Comparison of ENCODE assay signal across 1 cellular context in genomic region chr6:43575772-43576551, GRCh38.
TF ChIP-seq lines count a peak whose summit lies in the region.

TSS of gene POLH (plus strand) at chr6:43576185. CDS start at chr6:43582320, 6,135 bp downstream.
TSS of gene XPO5 (minus strand) at chr6:43576038. CDS start at chr6:43575864, 174 bp downstream.

TF ChIP-seq in HepG2, 621 proteins besides CTCF, POLR2A, EP300 and RAD21 (continued from another document and continues in another):
- TF ChIP-seq WIZ (CRISPR knock-in tag; IDR thresholded peaks at IDR 0.05) (peak; percentile 90), ZSCAN21 (CRISPR knock-in tag; IDR thresholded peaks at IDR 0.05; ENCODE audit: borderline replicate concordance) (peak; percentile 81; the same call in 1 of the 2 replicates), MXD1 (CRISPR knock-in tag; IDR thresholded peaks at IDR 0.05) (peak; percentile 93), NFATC3 (CRISPR knock-in tag; IDR thresholded peaks at IDR 0.05) (peak; percentile 39; the same call in 1 of the 2 replicates), ZNF451 (CRISPR knock-in tag; IDR thresholded peaks at IDR 0.05) (peak; percentile 94), ARID3A (IDR thresholded peaks at IDR 0.05; ENCODE audit: low read depth, low read length) (no peak), ZNF431 (CRISPR knock-in tag; IDR thresholded peaks at IDR 0.05; ENCODE audit: borderline replicate concordance, low read depth) (peak; percentile 58; the same call in 1 of the 2 replicates), JUND (CRISPR knock-in tag; IDR thresholded peaks at IDR 0.05) (0 out of 2 replicates have a peak, but pooled peaks have one; percentile 9), MBD4 (IDR thresholded peaks at IDR 0.05; ENCODE audit: borderline replicate concordance, low read length) (no peak), HDAC6 (IDR thresholded peaks at IDR 0.05; ENCODE audit: low read depth, low read length) (no peak), ZNF101 (CRISPR knock-in tag; IDR thresholded peaks at IDR 0.05; ENCODE audit: borderline replicate concordance, low read depth) (no peak), TEAD3 (CRISPR knock-in tag; optimal IDR thresholded peaks at IDR 0.05; ENCODE audit: borderline replicate concordance) (peak; percentile 64), SOX5 (CRISPR knock-in tag; IDR thresholded peaks at IDR 0.05; ENCODE audit: borderline replicate concordance) (peak; percentile 56; the same call in 1 of the 2 replicates), MLLT10 (CRISPR knock-in tag; IDR thresholded peaks at IDR 0.05) (0 out of 2 replicates have a peak, but pooled peaks have one; percentile 48), ZNF256 (CRISPR knock-in tag; conservative IDR thresholded peaks at IDR 0.05) (peak; percentile 82; the same call in 1 of the 2 replicates), ZNF501 (CRISPR knock-in tag; IDR thresholded peaks at IDR 0.05) (peak; percentile 96; the same call in 1 of the 2 replicates), TMF1 (CRISPR knock-in tag; IDR thresholded peaks at IDR 0.05; ENCODE audit: low read depth) (peak; percentile 96; the same call in 1 of the 2 replicates), ZNF24 (IDR thresholded peaks at IDR 0.05) (no peak), KMT2A (CRISPR knock-in tag; IDR thresholded peaks at IDR 0.05) (peak; percentile 94), CHD2 (IDR thresholded peaks at IDR 0.05; ENCODE audit: low read depth, low read length) (no peak), ZNF629 (CRISPR knock-in tag; conservative IDR thresholded peaks at IDR 0.05) (peak; percentile 48), FOSL2 (CRISPR knock-in tag; IDR thresholded peaks at IDR 0.05) (peak; percentile 33; the same call in 1 of the 2 replicates), ZBTB8A (CRISPR knock-in tag; IDR thresholded peaks at IDR 0.05; ENCODE audit: borderline replicate concordance, low read depth) (peak; percentile 90; the same call in 1 of the 2 replicates), KLF11 (CRISPR knock-in tag; IDR thresholded peaks at IDR 0.05) (no peak), ZZZ3 (CRISPR knock-in tag; IDR thresholded peaks at IDR 0.05; ENCODE audit: borderline replicate concordance) (0 out of 2 replicates have a peak, but pooled peaks have one; percentile 31), FLYWCH1 (CRISPR knock-in tag; IDR thresholded peaks at IDR 0.05) (no peak), KLF12 (CRISPR knock-in tag; IDR thresholded peaks at IDR 0.05; ENCODE audit: borderline replicate concordance) (peak; percentile 95), HMG20B (CRISPR knock-in tag; conservative IDR thresholded peaks at IDR 0.05) (no peak; the same call in 1 of the 2 replicates), ZNF326 (CRISPR knock-in tag; IDR thresholded peaks at IDR 0.05; ENCODE audit: borderline replicate concordance) (no peak), ZNF772 (CRISPR knock-in tag; IDR thresholded peaks at IDR 0.05) (peak; percentile 92; the same call in 1 of the 2 replicates), SP2 (CRISPR knock-in tag; IDR thresholded peaks at IDR 0.05) (peak; percentile 66), FOXC1 (CRISPR knock-in tag; IDR thresholded peaks at IDR 0.05; ENCODE audit: borderline replicate concordance) (peak; percentile 95), HIC2 (CRISPR knock-in tag; IDR thresholded peaks at IDR 0.05; ENCODE audit: low read depth) (no peak), PHF5A (CRISPR knock-in tag; IDR thresholded peaks at IDR 0.05; ENCODE audit: low read depth, unreplicated experiment) (no peak), CEBPG (CRISPR knock-in tag; IDR thresholded peaks at IDR 0.05) (0 out of 2 replicates have a peak, but pooled peaks have one; percentile 7), ZFP36L2 (CRISPR knock-in tag; IDR thresholded peaks at IDR 0.05) (no peak), RCOR2 (CRISPR knock-in tag; IDR thresholded peaks at IDR 0.05) (no peak)
- TF ChIP-seq, protein P1, sequence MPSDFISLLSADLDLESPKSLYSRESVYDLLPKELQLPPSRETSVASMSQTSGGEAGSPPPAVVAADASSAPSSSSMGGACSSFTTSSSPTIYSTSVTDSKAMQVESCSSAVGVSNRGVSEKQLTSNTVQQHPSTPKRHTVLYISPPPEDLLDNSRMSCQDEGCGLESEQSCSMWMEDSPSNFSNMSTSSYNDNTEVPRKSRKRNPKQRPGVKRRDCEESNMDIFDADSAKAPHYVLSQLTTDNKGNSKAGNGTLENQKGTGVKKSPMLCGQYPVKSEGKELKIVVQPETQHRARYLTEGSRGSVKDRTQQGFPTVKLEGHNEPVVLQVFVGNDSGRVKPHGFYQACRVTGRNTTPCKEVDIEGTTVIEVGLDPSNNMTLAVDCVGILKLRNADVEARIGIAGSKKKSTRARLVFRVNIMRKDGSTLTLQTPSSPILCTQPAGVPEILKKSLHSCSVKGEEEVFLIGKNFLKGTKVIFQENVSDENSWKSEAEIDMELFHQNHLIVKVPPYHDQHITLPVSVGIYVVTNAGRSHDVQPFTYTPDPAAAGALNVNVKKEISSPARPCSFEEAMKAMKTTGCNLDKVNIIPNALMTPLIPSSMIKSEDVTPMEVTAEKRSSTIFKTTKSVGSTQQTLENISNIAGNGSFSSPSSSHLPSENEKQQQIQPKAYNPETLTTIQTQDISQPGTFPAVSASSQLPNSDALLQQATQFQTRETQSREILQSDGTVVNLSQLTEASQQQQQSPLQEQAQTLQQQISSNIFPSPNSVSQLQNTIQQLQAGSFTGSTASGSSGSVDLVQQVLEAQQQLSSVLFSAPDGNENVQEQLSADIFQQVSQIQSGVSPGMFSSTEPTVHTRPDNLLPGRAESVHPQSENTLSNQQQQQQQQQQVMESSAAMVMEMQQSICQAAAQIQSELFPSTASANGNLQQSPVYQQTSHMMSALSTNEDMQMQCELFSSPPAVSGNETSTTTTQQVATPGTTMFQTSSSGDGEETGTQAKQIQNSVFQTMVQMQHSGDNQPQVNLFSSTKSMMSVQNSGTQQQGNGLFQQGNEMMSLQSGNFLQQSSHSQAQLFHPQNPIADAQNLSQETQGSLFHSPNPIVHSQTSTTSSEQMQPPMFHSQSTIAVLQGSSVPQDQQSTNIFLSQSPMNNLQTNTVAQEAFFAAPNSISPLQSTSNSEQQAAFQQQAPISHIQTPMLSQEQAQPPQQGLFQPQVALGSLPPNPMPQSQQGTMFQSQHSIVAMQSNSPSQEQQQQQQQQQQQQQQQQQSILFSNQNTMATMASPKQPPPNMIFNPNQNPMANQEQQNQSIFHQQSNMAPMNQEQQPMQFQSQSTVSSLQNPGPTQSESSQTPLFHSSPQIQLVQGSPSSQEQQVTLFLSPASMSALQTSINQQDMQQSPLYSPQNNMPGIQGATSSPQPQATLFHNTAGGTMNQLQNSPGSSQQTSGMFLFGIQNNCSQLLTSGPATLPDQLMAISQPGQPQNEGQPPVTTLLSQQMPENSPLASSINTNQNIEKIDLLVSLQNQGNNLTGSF (CRISPR knock-in tag; IDR thresholded peaks at IDR 0.05) = peak; percentile 8; the same call in 1 of the 2 replicates
- TF ChIP-seq, protein P2, sequence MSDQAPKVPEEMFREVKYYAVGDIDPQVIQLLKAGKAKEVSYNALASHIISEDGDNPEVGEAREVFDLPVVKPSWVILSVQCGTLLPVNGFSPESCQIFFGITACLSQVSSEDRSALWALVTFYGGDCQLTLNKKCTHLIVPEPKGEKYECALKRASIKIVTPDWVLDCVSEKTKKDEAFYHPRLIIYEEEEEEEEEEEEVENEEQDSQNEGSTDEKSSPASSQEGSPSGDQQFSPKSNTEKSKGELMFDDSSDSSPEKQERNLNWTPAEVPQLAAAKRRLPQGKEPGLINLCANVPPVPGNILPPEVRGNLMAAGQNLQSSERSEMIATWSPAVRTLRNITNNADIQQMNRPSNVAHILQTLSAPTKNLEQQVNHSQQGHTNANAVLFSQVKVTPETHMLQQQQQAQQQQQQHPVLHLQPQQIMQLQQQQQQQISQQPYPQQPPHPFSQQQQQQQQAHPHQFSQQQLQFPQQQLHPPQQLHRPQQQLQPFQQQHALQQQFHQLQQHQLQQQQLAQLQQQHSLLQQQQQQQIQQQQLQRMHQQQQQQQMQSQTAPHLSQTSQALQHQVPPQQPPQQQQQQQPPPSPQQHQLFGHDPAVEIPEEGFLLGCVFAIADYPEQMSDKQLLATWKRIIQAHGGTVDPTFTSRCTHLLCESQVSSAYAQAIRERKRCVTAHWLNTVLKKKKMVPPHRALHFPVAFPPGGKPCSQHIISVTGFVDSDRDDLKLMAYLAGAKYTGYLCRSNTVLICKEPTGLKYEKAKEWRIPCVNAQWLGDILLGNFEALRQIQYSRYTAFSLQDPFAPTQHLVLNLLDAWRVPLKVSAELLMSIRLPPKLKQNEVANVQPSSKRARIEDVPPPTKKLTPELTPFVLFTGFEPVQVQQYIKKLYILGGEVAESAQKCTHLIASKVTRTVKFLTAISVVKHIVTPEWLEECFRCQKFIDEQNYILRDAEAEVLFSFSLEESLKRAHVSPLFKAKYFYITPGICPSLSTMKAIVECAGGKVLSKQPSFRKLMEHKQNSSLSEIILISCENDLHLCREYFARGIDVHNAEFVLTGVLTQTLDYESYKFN (CRISPR knock-in tag; conservative IDR thresholded peaks at IDR 0.05) = peak; percentile 54; the same call in 1 of the 2 replicates
- TF ChIP-seq, protein P3, sequence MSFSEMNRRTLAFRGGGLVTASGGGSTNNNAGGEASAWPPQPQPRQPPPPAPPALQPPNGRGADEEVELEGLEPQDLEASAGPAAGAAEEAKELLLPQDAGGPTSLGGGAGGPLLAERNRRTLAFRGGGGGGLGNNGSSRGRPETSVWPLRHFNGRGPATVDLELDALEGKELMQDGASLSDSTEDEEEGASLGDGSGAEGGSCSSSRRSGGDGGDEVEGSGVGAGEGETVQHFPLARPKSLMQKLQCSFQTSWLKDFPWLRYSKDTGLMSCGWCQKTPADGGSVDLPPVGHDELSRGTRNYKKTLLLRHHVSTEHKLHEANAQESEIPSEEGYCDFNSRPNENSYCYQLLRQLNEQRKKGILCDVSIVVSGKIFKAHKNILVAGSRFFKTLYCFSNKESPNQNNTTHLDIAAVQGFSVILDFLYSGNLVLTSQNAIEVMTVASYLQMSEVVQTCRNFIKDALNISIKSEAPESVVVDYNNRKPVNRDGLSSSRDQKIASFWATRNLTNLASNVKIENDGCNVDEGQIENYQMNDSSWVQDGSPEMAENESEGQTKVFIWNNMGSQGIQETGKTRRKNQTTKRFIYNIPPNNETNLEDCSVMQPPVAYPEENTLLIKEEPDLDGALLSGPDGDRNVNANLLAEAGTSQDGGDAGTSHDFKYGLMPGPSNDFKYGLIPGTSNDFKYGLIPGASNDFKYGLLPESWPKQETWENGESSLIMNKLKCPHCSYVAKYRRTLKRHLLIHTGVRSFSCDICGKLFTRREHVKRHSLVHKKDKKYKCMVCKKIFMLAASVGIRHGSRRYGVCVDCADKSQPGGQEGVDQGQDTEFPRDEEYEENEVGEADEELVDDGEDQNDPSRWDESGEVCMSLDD (CRISPR knock-in tag; IDR thresholded peaks at IDR 0.05; ENCODE audit: borderline replicate concordance) = peak; percentile 55; the same call in 1 of the 2 replicates
- TF ChIP-seq, protein P4, sequence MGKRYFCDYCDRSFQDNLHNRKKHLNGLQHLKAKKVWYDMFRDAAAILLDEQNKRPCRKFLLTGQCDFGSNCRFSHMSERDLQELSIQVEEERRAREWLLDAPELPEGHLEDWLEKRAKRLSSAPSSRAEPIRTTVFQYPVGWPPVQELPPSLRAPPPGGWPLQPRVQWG (CRISPR knock-in tag; IDR thresholded peaks at IDR 0.05; ENCODE audit: borderline replicate concordance, low read depth) = peak; percentile 82; the same call in 1 of the 2 replicates
- TF ChIP-seq, protein P5, sequence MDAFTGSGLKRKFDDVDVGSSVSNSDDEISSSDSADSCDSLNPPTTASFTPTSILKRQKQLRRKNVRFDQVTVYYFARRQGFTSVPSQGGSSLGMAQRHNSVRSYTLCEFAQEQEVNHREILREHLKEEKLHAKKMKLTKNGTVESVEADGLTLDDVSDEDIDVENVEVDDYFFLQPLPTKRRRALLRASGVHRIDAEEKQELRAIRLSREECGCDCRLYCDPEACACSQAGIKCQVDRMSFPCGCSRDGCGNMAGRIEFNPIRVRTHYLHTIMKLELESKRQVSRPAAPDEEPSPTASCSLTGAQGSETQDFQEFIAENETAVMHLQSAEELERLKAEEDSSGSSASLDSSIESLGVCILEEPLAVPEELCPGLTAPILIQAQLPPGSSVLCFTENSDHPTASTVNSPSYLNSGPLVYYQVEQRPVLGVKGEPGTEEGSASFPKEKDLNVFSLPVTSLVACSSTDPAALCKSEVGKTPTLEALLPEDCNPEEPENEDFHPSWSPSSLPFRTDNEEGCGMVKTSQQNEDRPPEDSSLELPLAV (CRISPR knock-in tag; conservative IDR thresholded peaks at IDR 0.05; ENCODE audit: low read depth) = 0 out of 2 replicates have a peak, but pooled peaks have one; percentile 65
